Comparison of ENCODE assay signal across 1 cellular context in the genomic region with DNA sequence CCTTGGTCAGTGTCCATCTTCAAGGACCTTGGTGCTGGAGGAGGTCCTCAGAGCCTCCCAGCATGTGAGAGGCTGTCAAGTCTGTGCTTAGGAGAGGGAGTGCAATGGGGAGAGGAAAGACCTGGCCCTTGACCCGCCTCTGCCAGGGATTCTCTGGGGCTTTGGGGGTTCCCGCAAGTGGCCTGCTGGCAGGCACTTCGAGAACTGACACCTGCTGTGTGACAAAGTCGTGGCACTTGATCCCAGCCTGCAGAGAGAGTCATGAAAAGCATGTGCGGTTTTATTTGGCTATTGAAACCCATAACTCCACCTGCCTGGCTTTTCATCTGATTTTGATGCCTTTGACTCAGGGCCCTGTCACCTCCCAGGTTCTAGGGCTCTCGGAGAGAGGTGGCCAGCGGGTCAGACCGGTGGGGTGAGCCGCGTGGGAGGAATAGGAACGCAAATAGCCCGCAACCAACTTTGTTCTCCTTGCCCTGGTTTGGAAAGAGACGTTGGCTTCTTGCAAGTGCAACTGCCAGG.
TF ChIP-seq lines count a peak whose summit lies in the region.

No MANE protein-coding gene starts in this region.

TF ChIP-seq in GM12878, 131 proteins besides CTCF, POLR2A, EP300 and RAD21 (continued from another document):
- 0 out of 2 replicates have a peak, but pooled peaks have one; percentile 16 for TF ChIP-seq ESRRA (IDR thresholded peaks at IDR 0.05; ENCODE audit: low read length)
- TF ChIP-seq PKNOX1 (IDR thresholded peaks at IDR 0.05), result peak; percentile 30; the same call in 1 of the 2 replicates
- no peak; the same call in 1 of the 2 replicates for TF ChIP-seq GATAD2B (conservative IDR thresholded peaks at IDR 0.05; ENCODE audit: low read depth)
- TF ChIP-seq TBL1XR1 (IDR thresholded peaks at IDR 0.05; ENCODE audit: low read depth, low read length), result no peak
- peak; percentile 82 for TF ChIP-seq NR2F1 (conservative IDR thresholded peaks at IDR 0.05)
- no peak for TF ChIP-seq BMI1 (IDR thresholded peaks at IDR 0.05; ENCODE audit: borderline replicate concordance)
- TF ChIP-seq PAX5 (IDR thresholded peaks at IDR 0.05; ENCODE audit: borderline replicate concordance, low read depth, low read length), result peak; percentile 23; the same call in 1 of the 2 replicates
- TF ChIP-seq, protein P1, sequence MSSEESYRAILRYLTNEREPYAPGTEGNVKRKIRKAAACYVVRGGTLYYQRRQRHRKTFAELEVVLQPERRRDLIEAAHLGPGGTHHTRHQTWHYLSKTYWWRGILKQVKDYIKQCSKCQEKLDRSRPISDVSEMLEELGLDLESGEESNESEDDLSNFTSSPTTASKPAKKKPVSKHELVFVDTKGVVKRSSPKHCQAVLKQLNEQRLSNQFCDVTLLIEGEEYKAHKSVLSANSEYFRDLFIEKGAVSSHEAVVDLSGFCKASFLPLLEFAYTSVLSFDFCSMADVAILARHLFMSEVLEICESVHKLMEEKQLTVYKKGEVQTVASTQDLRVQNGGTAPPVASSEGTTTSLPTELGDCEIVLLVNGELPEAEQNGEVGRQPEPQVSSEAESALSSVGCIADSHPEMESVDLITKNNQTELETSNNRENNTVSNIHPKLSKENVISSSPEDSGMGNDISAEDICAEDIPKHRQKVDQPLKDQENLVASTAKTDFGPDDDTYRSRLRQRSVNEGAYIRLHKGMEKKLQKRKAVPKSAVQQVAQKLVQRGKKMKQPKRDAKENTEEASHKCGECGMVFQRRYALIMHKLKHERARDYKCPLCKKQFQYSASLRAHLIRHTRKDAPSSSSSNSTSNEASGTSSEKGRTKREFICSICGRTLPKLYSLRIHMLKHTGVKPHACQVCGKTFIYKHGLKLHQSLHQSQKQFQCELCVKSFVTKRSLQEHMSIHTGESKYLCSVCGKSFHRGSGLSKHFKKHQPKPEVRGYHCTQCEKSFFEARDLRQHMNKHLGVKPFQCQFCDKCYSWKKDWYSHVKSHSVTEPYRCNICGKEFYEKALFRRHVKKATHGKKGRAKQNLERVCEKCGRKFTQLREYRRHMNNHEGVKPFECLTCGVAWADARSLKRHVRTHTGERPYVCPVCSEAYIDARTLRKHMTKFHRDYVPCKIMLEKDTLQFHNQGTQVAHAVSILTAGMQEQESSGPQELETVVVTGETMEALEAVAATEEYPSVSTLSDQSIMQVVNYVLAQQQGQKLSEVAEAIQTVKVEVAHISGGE (CRISPR knock-in tag; IDR thresholded peaks at IDR 0.05), result no peak
- no peak for TF ChIP-seq IKZF1 (conservative IDR thresholded peaks at IDR 0.05)
- TF ChIP-seq E2F8 (IDR thresholded peaks at IDR 0.05; ENCODE audit: low read depth, partially characterized antibody), result no peak
- TF ChIP-seq MEF2B (IDR thresholded peaks at IDR 0.05; ENCODE audit: partially characterized antibody, poor library complexity, severe bottlenecking), result peak; percentile 37
- TF ChIP-seq, protein P2, sequence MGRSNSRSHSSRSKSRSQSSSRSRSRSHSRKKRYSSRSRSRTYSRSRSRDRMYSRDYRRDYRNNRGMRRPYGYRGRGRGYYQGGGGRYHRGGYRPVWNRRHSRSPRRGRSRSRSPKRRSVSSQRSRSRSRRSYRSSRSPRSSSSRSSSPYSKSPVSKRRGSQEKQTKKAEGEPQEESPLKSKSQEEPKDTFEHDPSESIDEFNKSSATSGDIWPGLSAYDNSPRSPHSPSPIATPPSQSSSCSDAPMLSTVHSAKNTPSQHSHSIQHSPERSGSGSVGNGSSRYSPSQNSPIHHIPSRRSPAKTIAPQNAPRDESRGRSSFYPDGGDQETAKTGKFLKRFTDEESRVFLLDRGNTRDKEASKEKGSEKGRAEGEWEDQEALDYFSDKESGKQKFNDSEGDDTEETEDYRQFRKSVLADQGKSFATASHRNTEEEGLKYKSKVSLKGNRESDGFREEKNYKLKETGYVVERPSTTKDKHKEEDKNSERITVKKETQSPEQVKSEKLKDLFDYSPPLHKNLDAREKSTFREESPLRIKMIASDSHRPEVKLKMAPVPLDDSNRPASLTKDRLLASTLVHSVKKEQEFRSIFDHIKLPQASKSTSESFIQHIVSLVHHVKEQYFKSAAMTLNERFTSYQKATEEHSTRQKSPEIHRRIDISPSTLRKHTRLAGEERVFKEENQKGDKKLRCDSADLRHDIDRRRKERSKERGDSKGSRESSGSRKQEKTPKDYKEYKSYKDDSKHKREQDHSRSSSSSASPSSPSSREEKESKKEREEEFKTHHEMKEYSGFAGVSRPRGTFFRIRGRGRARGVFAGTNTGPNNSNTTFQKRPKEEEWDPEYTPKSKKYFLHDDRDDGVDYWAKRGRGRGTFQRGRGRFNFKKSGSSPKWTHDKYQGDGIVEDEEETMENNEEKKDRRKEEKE (IDR thresholded peaks at IDR 0.05), result no peak
- TF ChIP-seq HDGF (IDR thresholded peaks at IDR 0.05), result no peak
- 0 out of 2 replicates have a peak, but pooled peaks have one; percentile 0 for TF ChIP-seq YY1 (IDR thresholded peaks at IDR 0.05; ENCODE audit: low read depth, low read length)
- no peak for TF ChIP-seq NFYA (IDR thresholded peaks at IDR 0.05; ENCODE audit: borderline replicate concordance, low read depth, low read length)
- no peak for TF ChIP-seq HDAC6 (IDR thresholded peaks at IDR 0.05; ENCODE audit: unreplicated experiment)
- no peak for TF ChIP-seq IRF4 (IDR thresholded peaks at IDR 0.05; ENCODE audit: low read depth, low read length)
- no peak for TF ChIP-seq SMC3 (IDR thresholded peaks at IDR 0.05; ENCODE audit: borderline replicate concordance, low read length)
- TF ChIP-seq JUNB (IDR thresholded peaks at IDR 0.05), result no peak
- TF ChIP-seq RUNX3 (IDR thresholded peaks at IDR 0.05; ENCODE audit: low read length), result peak; percentile 61
- no peak for TF ChIP-seq LARP7 (IDR thresholded peaks at IDR 0.05)
- no peak for TF ChIP-seq RAD51 (IDR thresholded peaks at IDR 0.05)
- TF ChIP-seq ZNF207 (IDR thresholded peaks at IDR 0.05; ENCODE audit: borderline replicate concordance), result peak; percentile 54; the same call in 1 of the 2 replicates
- TF ChIP-seq TCF3 (IDR thresholded peaks at IDR 0.05; ENCODE audit: borderline replicate concordance, insufficient read depth, low read depth, low read length), result 0 out of 2 replicates have a peak, but pooled peaks have one; percentile 36
- TF ChIP-seq SRF (IDR thresholded peaks at IDR 0.05; ENCODE audit: low read depth in 2 of 2, low read length in 2 of 2), result no peak
- TF ChIP-seq ZNF622 (IDR thresholded peaks at IDR 0.05), result no peak
- 0 out of 2 replicates have a peak, but pooled peaks have one; percentile 27 for TF ChIP-seq CHD4 (IDR thresholded peaks at IDR 0.05)
- TF ChIP-seq FOS (IDR thresholded peaks at IDR 0.05; ENCODE audit: borderline replicate concordance, extremely low read depth, insufficient read length), result no peak
- peak; percentile 38 for TF ChIP-seq SP1 (IDR thresholded peaks at IDR 0.05; ENCODE audit: low read depth, low read length)
- TF ChIP-seq NR2C1 (IDR thresholded peaks at IDR 0.05), result no peak
- TF ChIP-seq ZBED1 (IDR thresholded peaks at IDR 0.05; ENCODE audit: borderline replicate concordance), result 0 out of 2 replicates have a peak, but pooled peaks have one; percentile 12
- no peak for TF ChIP-seq PBX3 (IDR thresholded peaks at IDR 0.05; ENCODE audit: insufficient replicate concordance, low read depth, low read length)
- TF ChIP-seq, protein P3, sequence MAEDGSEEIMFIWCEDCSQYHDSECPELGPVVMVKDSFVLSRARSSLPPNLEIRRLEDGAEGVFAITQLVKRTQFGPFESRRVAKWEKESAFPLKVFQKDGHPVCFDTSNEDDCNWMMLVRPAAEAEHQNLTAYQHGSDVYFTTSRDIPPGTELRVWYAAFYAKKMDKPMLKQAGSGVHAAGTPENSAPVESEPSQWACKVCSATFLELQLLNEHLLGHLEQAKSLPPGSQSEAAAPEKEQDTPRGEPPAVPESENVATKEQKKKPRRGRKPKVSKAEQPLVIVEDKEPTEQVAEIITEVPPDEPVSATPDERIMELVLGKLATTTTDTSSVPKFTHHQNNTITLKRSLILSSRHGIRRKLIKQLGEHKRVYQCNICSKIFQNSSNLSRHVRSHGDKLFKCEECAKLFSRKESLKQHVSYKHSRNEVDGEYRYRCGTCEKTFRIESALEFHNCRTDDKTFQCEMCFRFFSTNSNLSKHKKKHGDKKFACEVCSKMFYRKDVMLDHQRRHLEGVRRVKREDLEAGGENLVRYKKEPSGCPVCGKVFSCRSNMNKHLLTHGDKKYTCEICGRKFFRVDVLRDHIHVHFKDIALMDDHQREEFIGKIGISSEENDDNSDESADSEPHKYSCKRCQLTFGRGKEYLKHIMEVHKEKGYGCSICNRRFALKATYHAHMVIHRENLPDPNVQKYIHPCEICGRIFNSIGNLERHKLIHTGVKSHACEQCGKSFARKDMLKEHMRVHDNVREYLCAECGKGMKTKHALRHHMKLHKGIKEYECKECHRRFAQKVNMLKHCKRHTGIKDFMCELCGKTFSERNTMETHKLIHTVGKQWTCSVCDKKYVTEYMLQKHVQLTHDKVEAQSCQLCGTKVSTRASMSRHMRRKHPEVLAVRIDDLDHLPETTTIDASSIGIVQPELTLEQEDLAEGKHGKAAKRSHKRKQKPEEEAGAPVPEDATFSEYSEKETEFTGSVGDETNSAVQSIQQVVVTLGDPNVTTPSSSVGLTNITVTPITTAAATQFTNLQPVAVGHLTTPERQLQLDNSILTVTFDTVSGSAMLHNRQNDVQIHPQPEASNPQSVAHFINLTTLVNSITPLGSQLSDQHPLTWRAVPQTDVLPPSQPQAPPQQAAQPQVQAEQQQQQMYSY (CRISPR knock-in tag; IDR thresholded peaks at IDR 0.05), result no peak
- no peak for TF ChIP-seq CHD1 (IDR thresholded peaks at IDR 0.05; ENCODE audit: low read depth, low read length)
- TF ChIP-seq MTA3 (IDR thresholded peaks at IDR 0.05; ENCODE audit: borderline replicate concordance, low read length), result no peak
- TF ChIP-seq NRF1 (conservative IDR thresholded peaks at IDR 0.05; ENCODE audit: low read depth, low read length), result no peak
TF ChIP-seq in GM12878: peak in this region for 13.
